In genomic region chr21:45098867-45099266, GRCh38 we compare ENCODE assay signal across 8 cellular contexts. TPM values are rescaled to one million over a fixed set of nuclear protein-coding genes. Genes with fewer than 3 reads are reported as not detected.
DNase-seq lines count a peak whose midpoint lies in the region; ATAC-seq and TF ChIP-seq lines count a peak whose summit lies in the region.

No MANE protein-coding gene starts in this region.

- DNase-seq in AG09309 (ENCODE audit: low read depth) (no peak), GM13976 (ENCODE audit: low spot score) (peak; percentile 64), RKO (ENCODE audit: low spot score) (peak; percentile 30), foreskin fibroblast (peak in 1 of 2 donors; percentile 50), vagina (ENCODE audit: extremely low spot score in 2 of 2) (no peak)
- DNase-seq in activated effector memory CD4-positive, alpha-beta T cell treated with anti-CD3 and anti-CD28 coated beads, Interleukin-2, amount 50 U/mL, for 16 hours: no peak
- no peak for DNase-seq in NK-92 treated with Interleukin-12 subunit alpha and Interleukin-12 subunit beta, amount 100 ng/mL, for 24 hours (lab: John Stamatoyannopoulos, UW)

- H3K27me3 ChIP-seq in vagina: no peaks in the 10 kb centered on the region

- in situ Hi-C loops in GM13976 (cut with MboI; ENCODE audit: low sequenced_read_pairs, unreplicated experiment): no loop called here

- intact Hi-C loops in vagina (cut with DNase I): no loop called here

- no peak overlapping the region for H3K27ac ChIP-seq in vagina

- no peaks in the 10 kb centered on the region for H3K36me3 ChIP-seq in vagina

- H3K4me3 ChIP-seq in AG09309 (ENCODE audit: control insufficient read depth, low read depth, low read length) (no peak overlapping the region), foreskin fibroblast (ENCODE audit: low read depth in 1 of 2, low read length in 2 of 2) (no peak overlapping the region), vagina (no peak overlapping the region)

- no peak for TF ChIP-seq POLR2A in vagina (IDR thresholded peaks at IDR 0.05)

- H3K4me1 ChIP-seq in vagina: peaks cover 44% of the 10 kb centered on the region

- TF ChIP-seq CTCF in AG09309 (IDR thresholded peaks at IDR 0.05; ENCODE audit: control insufficient read depth, insufficient read depth, low read depth, low read length, missing control alignments) (peak; percentile 45), GM13976 (IDR thresholded peaks at IDR 0.05; ENCODE audit: borderline replicate concordance, control extremely low read depth, extremely low read depth, insufficient read depth, missing control alignments) (peak; percentile 53), foreskin fibroblast (IDR thresholded peaks at IDR 0.05; ENCODE audit: low read depth, low read length) (peak; percentile 44), vagina (IDR thresholded peaks at IDR 0.05) (no peak)

- no peaks in the 10 kb centered on the region for H3K9me3 ChIP-seq in vagina

- ATAC-seq in GM19452 (IDR thresholded peaks at IDR 0.05; ENCODE audit: unreplicated experiment): no peak

RNA-seq across cellular contexts. Expression of gene ADARB1, which starts 24.5 kb away (rescaled TPM):
- 19.6 TPM for total RNA-seq in vagina

Comparison
In these comparisons a context has a peak if more than half of its experiments do, and no peak if none do; other contexts are left out.
1. DNase-seq: peak in GM13976 (single experiment) and RKO (single experiment); none in AG09309 (single experiment), vagina (0 of 2), activated effector memory CD4-positive, alpha-beta T cell treated with anti-CD3 and anti-CD28 coated beads, Interleukin-2, amount 50 U/mL, for 16 hours (single experiment) and NK-92 treated with Interleukin-12 subunit alpha and Interleukin-12 subunit beta, amount 100 ng/mL, for 24 hours (single experiment).
2. CTCF ChIP-seq: peak in AG09309 (single experiment), GM13976 (single experiment) and foreskin fibroblast (single experiment); none in vagina (0 of 3).